ENCODE assay signal across 1 cellular context in the genomic region with DNA sequence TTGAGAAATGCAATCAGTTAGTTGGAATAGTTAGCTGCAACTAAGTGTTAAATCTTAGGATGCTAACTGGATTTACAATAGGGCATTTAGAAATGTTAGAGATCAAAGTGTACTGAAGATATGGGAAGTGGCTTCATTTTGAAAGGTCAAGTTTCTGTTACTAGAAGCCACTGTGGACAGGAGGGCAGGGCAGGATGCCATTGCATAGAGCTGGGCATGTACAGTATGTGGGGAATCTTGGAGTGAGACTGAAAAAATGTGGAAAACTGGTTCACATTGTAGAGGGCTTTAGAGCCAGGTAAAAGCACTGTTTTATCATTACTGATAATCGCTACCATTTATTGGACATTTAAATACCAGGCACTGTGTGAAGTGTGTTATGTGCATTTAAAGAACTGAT.
TF ChIP-seq lines count a peak whose summit lies in the region.

No MANE protein-coding gene starts in this region.

TF ChIP-seq in A549, 52 proteins besides CTCF, POLR2A, EP300 and RAD21 (continued from another document):
- no peak for TF ChIP-seq ELK1 (IDR thresholded peaks at IDR 0.05; ENCODE audit: low read depth, low read length)
- TF ChIP-seq MAZ (IDR thresholded peaks at IDR 0.05; ENCODE audit: borderline replicate concordance, low read depth, low read length), result no peak
- TF ChIP-seq FOXS1 (CRISPR knock-in tag; IDR thresholded peaks at IDR 0.05), result no peak
- TF ChIP-seq BHLHE40 (IDR thresholded peaks at IDR 0.05; ENCODE audit: low read depth, low read length), result no peak
- TF ChIP-seq, protein P1, sequence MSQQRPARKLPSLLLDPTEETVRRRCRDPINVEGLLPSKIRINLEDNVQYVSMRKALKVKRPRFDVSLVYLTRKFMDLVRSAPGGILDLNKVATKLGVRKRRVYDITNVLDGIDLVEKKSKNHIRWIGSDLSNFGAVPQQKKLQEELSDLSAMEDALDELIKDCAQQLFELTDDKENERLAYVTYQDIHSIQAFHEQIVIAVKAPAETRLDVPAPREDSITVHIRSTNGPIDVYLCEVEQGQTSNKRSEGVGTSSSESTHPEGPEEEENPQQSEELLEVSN (IDR thresholded peaks at IDR 0.05; ENCODE audit: borderline replicate concordance, low read depth), result no peak
- TF ChIP-seq GATA3 (IDR thresholded peaks at IDR 0.05; ENCODE audit: borderline replicate concordance), result no peak
- TF ChIP-seq, protein P2, sequence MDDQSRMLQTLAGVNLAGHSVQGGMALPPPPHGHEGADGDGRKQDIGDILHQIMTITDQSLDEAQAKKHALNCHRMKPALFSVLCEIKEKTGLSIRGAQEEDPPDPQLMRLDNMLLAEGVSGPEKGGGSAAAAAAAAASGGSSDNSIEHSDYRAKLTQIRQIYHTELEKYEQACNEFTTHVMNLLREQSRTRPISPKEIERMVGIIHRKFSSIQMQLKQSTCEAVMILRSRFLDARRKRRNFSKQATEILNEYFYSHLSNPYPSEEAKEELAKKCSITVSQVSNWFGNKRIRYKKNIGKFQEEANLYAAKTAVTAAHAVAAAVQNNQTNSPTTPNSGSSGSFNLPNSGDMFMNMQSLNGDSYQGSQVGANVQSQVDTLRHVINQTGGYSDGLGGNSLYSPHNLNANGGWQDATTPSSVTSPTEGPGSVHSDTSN (IDR thresholded peaks at IDR 0.05), result no peak
- TF ChIP-seq MAFK (IDR thresholded peaks at IDR 0.05; ENCODE audit: partially characterized antibody), result no peak
- no peak for TF ChIP-seq SMC3 (IDR thresholded peaks at IDR 0.05)
- no peak for TF ChIP-seq RNF2 (IDR thresholded peaks at IDR 0.05; ENCODE audit: borderline replicate concordance, low read depth)
- TF ChIP-seq TP53 (CRISPR knock-in tag; IDR thresholded peaks at IDR 0.05), result no peak
- TF ChIP-seq RFX5 (IDR thresholded peaks at IDR 0.05), result no peak
